Comparison of ENCODE assay signal across 20 cellular contexts in the genomic region with DNA sequence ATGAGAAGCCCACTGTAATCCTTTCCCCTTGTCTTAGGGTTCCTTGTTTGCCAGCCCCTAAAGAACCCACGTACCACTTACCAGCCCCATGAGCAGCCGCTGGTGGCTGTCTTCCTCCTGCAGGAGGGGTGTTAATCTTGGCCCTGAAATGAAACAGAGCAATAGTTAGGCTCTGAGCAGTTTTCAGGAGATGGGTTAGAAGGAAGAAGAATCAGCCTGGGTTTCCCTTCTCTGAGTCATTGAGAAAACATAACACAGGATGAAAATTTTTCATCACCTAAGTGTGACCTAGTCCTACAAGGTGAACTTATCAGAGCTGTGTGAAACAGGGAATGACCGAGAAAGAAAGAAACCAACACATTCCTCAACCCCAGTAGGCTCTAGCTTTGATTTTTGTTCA.
A peak's percentile ranks its signal among the peaks of the same experiment; 100 is the strongest.
DNase-seq lines count a peak whose midpoint lies in the region; ATAC-seq, FAIRE-seq and TF ChIP-seq lines count a peak whose summit lies in the region.
"Had no signal": no experiment of that assay in that cellular context is flagged by ENCODE, and none has a peak within 500 bp of the region (broad histone marks: within the 10 kb centered on the region; RNA-seq: fewer than 3 reads in every experiment).

No MANE protein-coding gene starts in this region.

- no peak for TF ChIP-seq POLR2A in NB4 (IDR thresholded peaks at IDR 0.05; ENCODE audit: extremely low read depth, insufficient read length)
- no peak for TF ChIP-seq POLR2A in endothelial cell of umbilical vein (IDR thresholded peaks at IDR 0.05; ENCODE audit: low read depth, low read length)
- no peak for TF ChIP-seq POLR2A in prostate gland (IDR thresholded peaks at IDR 0.05)

- ATAC-seq in GM18511 (IDR thresholded peaks at IDR 0.05; ENCODE audit: unreplicated experiment) = no peak
- ATAC-seq: left lung had no signal

- H3K9me3 ChIP-seq in endothelial cell of umbilical vein (replicated peaks; ENCODE audit: control insufficient read depth, insufficient read depth, low read length) (no peaks in the 10 kb centered on the region), prostate gland (no peaks in the 10 kb centered on the region)
- H3K9me3 ChIP-seq: colonic mucosa, esophagus squamous epithelium, left lung, upper lobe of left lung had no signal

- no peaks in the 10 kb centered on the region for H4K20me1 ChIP-seq in endothelial cell of umbilical vein (replicated peaks; ENCODE audit: control insufficient read depth, extremely low read depth, insufficient read depth, low read length)

- 86% methylated on average over 3 of the region's 3 CpGs for WGBS in prostate gland

- POLR2A ChIA-PET in endothelial cell of umbilical vein (lab: Charles Lee) = no interaction called here

- peaks cover 53% of the 10 kb centered on the region for H3K4me1 ChIP-seq in endothelial cell of umbilical vein (ENCODE audit: control insufficient read depth, extremely low read depth, insufficient read depth, low read length)
- peaks cover 35% of the 10 kb centered on the region for H3K4me1 ChIP-seq in rectal smooth muscle tissue (ENCODE audit: control insufficient read depth, insufficient read depth, low read length)
- H3K4me1 ChIP-seq in prostate gland (replicated peaks) = no peaks in the 10 kb centered on the region
- H3K4me1 ChIP-seq: colonic mucosa had no signal

- TF ChIP-seq CTCF in NB4 (IDR thresholded peaks at IDR 0.05; ENCODE audit: low read depth, low read length) = no peak
- TF ChIP-seq CTCF in endothelial cell of umbilical vein (IDR thresholded peaks at IDR 0.05; ENCODE audit: extremely low read depth in 1 of 2, insufficient read depth in 1 of 2, low read depth in 1 of 2, low read length in 2 of 2) = no peak
- no peak for TF ChIP-seq CTCF in prostate gland (IDR thresholded peaks at IDR 0.05)

- H3K27ac ChIP-seq in endothelial cell of umbilical vein (ENCODE audit: insufficient read depth, low read depth, low read length) (no peak overlapping the region), rectal smooth muscle tissue (ENCODE audit: low read depth, low read length) (peak overlapping the region; percentile 75), prostate gland (no peak overlapping the region)
- H3K27ac ChIP-seq: colonic mucosa had no signal

- DNase-seq in EH (ENCODE audit: low read depth) = peak; percentile 46
- DNase-seq in NB4 (ENCODE audit: low read depth) = peak; percentile 58
- DNase-seq in endothelial cell of umbilical vein (ENCODE audit: low read depth, low spot score) = peak; percentile 47
- no peak for DNase-seq in DMS153 treated with DMSO at 0.1 percent for 48 hours (lab: John Stamatoyannopoulos, UW; ENCODE audit: unreplicated experiment)
- DNase-seq in NCI-H774 (lab: John Stamatoyannopoulos, UW) = no peak
- no peak for DNase-seq in prostate gland (ENCODE audit: low spot score)
- DNase-seq: activated T-cell treated with anti-CD3 and anti-CD28 coated beads, Interleukin-2, amount 50 U/mL, for 48 hours; AML-193; amniotic stem cell; colonic mucosa; esophagus squamous epithelium; GOT3; left lung; NCI-H1048; NCI-H2171; stimulated activated CD4-positive, alpha-beta T cell treated with anti-CD3 and anti-CD28 coated beads, Interleukin-2, amount 100 ng/mL, for 24 hours; stimulated activated CD8-positive, alpha-beta memory T cell treated with anti-CD3 and anti-CD28 coated beads, Interleukin-4, amount 100 ng/mL, for 48 hours; upper lobe of left lung had no signal

- peak overlapping the region; percentile 71 for H3K4me3 ChIP-seq in NB4 (ENCODE audit: low read depth, low read length)
- no peak overlapping the region for H3K4me3 ChIP-seq in endothelial cell of umbilical vein (replicated peaks in 1 of 3; ENCODE audit: insufficient read depth in 1 of 3, low read depth in 1 of 3, low read length in 3 of 3)
- H3K4me3 ChIP-seq in rectal smooth muscle tissue (ENCODE audit: low read length) = no peak overlapping the region
- no peak overlapping the region for H3K4me3 ChIP-seq in prostate gland
- H3K4me3 ChIP-seq: colonic mucosa, esophagus squamous epithelium, left lung, upper lobe of left lung had no signal

- H3K27me3 ChIP-seq in endothelial cell of umbilical vein (ENCODE audit: control insufficient read depth in 2 of 2, insufficient read depth in 2 of 2, low read length in 2 of 2) = no peaks in the 10 kb centered on the region
- H3K27me3 ChIP-seq in rectal smooth muscle tissue (ENCODE audit: control insufficient read depth, insufficient read depth, low read length) = no peaks in the 10 kb centered on the region
- H3K27me3 ChIP-seq in prostate gland (replicated peaks; ENCODE audit: insufficient read depth) = no peaks in the 10 kb centered on the region
- H3K27me3 ChIP-seq: colonic mucosa, esophagus squamous epithelium, left lung, upper lobe of left lung had no signal

- no peaks in the 10 kb centered on the region for H3K79me2 ChIP-seq in endothelial cell of umbilical vein (ENCODE audit: control insufficient read depth, insufficient read depth, low read length)

- BruUV-seq in endothelial cell of umbilical vein (replicated peaks; lab: Mats Ljungman, UMichigan) = no TSS peak

- no peaks in the 10 kb centered on the region for H3K9me1 ChIP-seq in endothelial cell of umbilical vein (replicated peaks; ENCODE audit: control insufficient read depth, extremely low read depth, insufficient read depth, low read length)

- H3K36me3 ChIP-seq in endothelial cell of umbilical vein (ENCODE audit: control insufficient read depth in 2 of 2, extremely low read depth in 1 of 2, insufficient read depth in 2 of 2, low read length in 2 of 2) (no peaks in the 10 kb centered on the region), rectal smooth muscle tissue (ENCODE audit: control insufficient read depth, insufficient read depth, low read length) (peaks cover 5% of the 10 kb centered on the region), prostate gland (no peaks in the 10 kb centered on the region)
- H3K36me3 ChIP-seq: colonic mucosa had no signal

- no peak overlapping the region for H3K9ac ChIP-seq in endothelial cell of umbilical vein (replicated peaks; ENCODE audit: extremely low read depth, insufficient read depth, low read length)
- no peak overlapping the region for H3K9ac ChIP-seq in rectal smooth muscle tissue (ENCODE audit: low read length)

- peak overlapping the region; percentile 36 for H3K4me2 ChIP-seq in endothelial cell of umbilical vein (ENCODE audit: insufficient read depth, low read length)

- peak; percentile 71 for FAIRE-seq in endothelial cell of umbilical vein (lab: Jason Lieb, UNC)

- peak overlapping the region; percentile 28 for H2AFZ ChIP-seq in endothelial cell of umbilical vein (ENCODE audit: low read depth, low read length)

- dilution Hi-C loops in endothelial cell of umbilical vein (cut with MboI; ENCODE audit: extremely low pct_ligation_motif_present, low sequenced_read_pairs) = no loop called here

- intact Hi-C loops in endothelial cell of umbilical vein (cut with micrococcal nuclease) = no loop called here
- intact Hi-C loops in prostate gland (cut with DNase I) = loop anchor here (10.0 kb wide), 1 partner anchor 201 kb away; a partner anchor contains a TSS

- CTCF ChIA-PET in endothelial cell of umbilical vein (lab: Charles Lee) = interaction anchor here (1.0 to 4.8 kb wide), 3 partner anchors 10 to 79 kb away, joined by 3 to 45 read pairs (median 4); no protein-coding TSS in a partner anchor

TF ChIP-seq in endothelial cell of umbilical vein, 7 proteins besides CTCF, POLR2A, EP300 and RAD21:
- TF ChIP-seq JUN (IDR thresholded peaks at IDR 0.05; ENCODE audit: borderline replicate concordance, insufficient read depth, insufficient read length, low read depth) = peak; percentile 23
- TF ChIP-seq, protein P1, sequence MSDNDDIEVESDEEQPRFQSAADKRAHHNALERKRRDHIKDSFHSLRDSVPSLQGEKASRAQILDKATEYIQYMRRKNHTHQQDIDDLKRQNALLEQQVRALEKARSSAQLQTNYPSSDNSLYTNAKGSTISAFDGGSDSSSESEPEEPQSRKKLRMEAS (IDR thresholded peaks at IDR 0.05; ENCODE audit: insufficient read depth, insufficient read length) = no peak
- peak; percentile 62 for TF ChIP-seq FOS (IDR thresholded peaks at IDR 0.05; ENCODE audit: borderline replicate concordance, insufficient read depth, low read length)

Comparison
In these comparisons a context has a peak if more than half of its experiments do, and no peak if none do; other contexts are left out.
1. DNase-seq: peak in EH (single experiment), NB4 (single experiment) and endothelial cell of umbilical vein (single experiment); none in DMS153 treated with DMSO at 0.1 percent for 48 hours (single experiment), NCI-H774 (single experiment) and prostate gland (single experiment).